In genomic region chr15:52018693-52019393, GRCh38 we compare ENCODE assay signal across 8 cellular contexts. TPM values are rescaled to one million over a fixed set of nuclear protein-coding genes. Genes with fewer than 3 reads are reported as not detected.
DNase-seq lines count a peak whose midpoint lies in the region; ATAC-seq and TF ChIP-seq lines count a peak whose summit lies in the region.

TSS of gene MAPK6 (plus strand) at chr15:52019219. CDS start at chr15:52046461, 27,242 bp downstream.

- peak within 1 kb of the TSS; percentile 100 for H2AFZ ChIP-seq in Karpas-422 (ENCODE audit: low read length)

- no peaks in the 10 kb centered on the region for H3K36me3 ChIP-seq in Karpas-422 (ENCODE audit: insufficient read depth, low read length)

- TF ChIP-seq CTCF in RWPE1 (conservative IDR thresholded peaks at IDR 0.05; ENCODE audit: low read depth) (no peak), fibroblast of pulmonary artery (IDR thresholded peaks at IDR 0.05; ENCODE audit: low read length, missing control alignments) (no peak), nephron progenitor cell (IDR thresholded peaks at IDR 0.05) (no peak)

- peak; percentile 99 for DNase-seq in Daoy (ENCODE audit: low read depth)
- DNase-seq in Karpas-422, result peak; percentile 97
- peak; percentile 97 for DNase-seq in RWPE1 (ENCODE audit: low spot score)
- peak; percentile 92 for DNase-seq in activated T-helper 9 cell treated with anti-CD3 and anti-CD28 coated beads, Interleukin-2, amount 50 U/mL, for 16 hours (ENCODE audit: low read depth)
- DNase-seq in fibroblast of pulmonary artery (ENCODE audit: low read depth), result peak; percentile 95
- peak; percentile 96 for DNase-seq in nephron progenitor cell

- H3K4me3 Mint-ChIP-seq in nephron progenitor cell, result peak within 1 kb of the TSS; percentile 94
- peak within 1 kb of the TSS; percentile 97 for H3K4me3 Mint-ChIP-seq in stimulated activated naive CD8-positive, alpha-beta T cell treated with anti-CD3 and anti-CD28 coated beads, Interleukin-15, Interleukin-2, amounts not matched to agents 100 ng/mL and 50 ng/mL, for 24 hours

- no peaks in the 10 kb centered on the region; the same call in 1 of the 2 replicates for H4K20me1 ChIP-seq in Karpas-422 (ENCODE audit: insufficient read depth, low read depth, low read length)

- peaks cover 31% of the 10 kb centered on the region for H3K4me1 ChIP-seq in Karpas-422 (ENCODE audit: low read length)

- H3K9me2 ChIP-seq in Karpas-422 (replicated peaks; ENCODE audit: insufficient read depth, low read length), result no peaks in the 10 kb centered on the region

- CTCF ChIA-PET in RWPE1 (lab: Yijun Ruan, JAX), result no interaction called here

- H3K27ac Mint-ChIP-seq in nephron progenitor cell, result peak within 1 kb of the TSS; percentile 100
- H3K27ac Mint-ChIP-seq in stimulated activated naive CD8-positive, alpha-beta T cell treated with anti-CD3 and anti-CD28 coated beads, Interleukin-15, Interleukin-2, amounts not matched to agents 100 ng/mL and 50 ng/mL, for 24 hours, result peak within 1 kb of the TSS; percentile 96

- POLR2A ChIA-PET in RWPE1 (lab: Yijun Ruan, JAX; ENCODE audit: low non-redundant PET), result no interaction called here

- no peaks in the 10 kb centered on the region for H3K9me3 ChIP-seq in Karpas-422 (ENCODE audit: low read length)

- H3K9ac ChIP-seq in Karpas-422 (ENCODE audit: low read length), result peak within 1 kb of the TSS; percentile 80

- H3K79me2 ChIP-seq in Karpas-422 (ENCODE audit: low read length), result peaks cover 46% of the 10 kb centered on the region

- H3K27ac ChIP-seq in Karpas-422 (ENCODE audit: low read length) (peak within 1 kb of the TSS; percentile 87), RWPE1 (peak within 1 kb of the TSS; percentile 99)

- peaks cover 4% of the 10 kb centered on the region for H3K9me3 Mint-ChIP-seq in nephron progenitor cell
- H3K9me3 Mint-ChIP-seq in stimulated activated naive CD8-positive, alpha-beta T cell treated with anti-CD3 and anti-CD28 coated beads, Interleukin-15, Interleukin-2, amounts not matched to agents 100 ng/mL and 50 ng/mL, for 24 hours, result no peaks in the 10 kb centered on the region

- peak; percentile 64 for ATAC-seq in GM21825 (IDR thresholded peaks at IDR 0.05; ENCODE audit: unreplicated experiment)

- peaks cover 13% of the 10 kb centered on the region for H3K27me3 Mint-ChIP-seq in nephron progenitor cell (ENCODE audit: low read depth, poor library complexity)
- H3K27me3 Mint-ChIP-seq in stimulated activated naive CD8-positive, alpha-beta T cell treated with anti-CD3 and anti-CD28 coated beads, Interleukin-15, Interleukin-2, amounts not matched to agents 100 ng/mL and 50 ng/mL, for 24 hours, result no peaks in the 10 kb centered on the region

- H3K4me2 ChIP-seq in Karpas-422 (ENCODE audit: low read depth, low read length, poor library complexity, severe bottlenecking), result peak within 1 kb of the TSS; percentile 95

- peaks cover 34% of the 10 kb centered on the region for H3K4me1 Mint-ChIP-seq in nephron progenitor cell
- peaks cover 47% of the 10 kb centered on the region for H3K4me1 Mint-ChIP-seq in stimulated activated naive CD8-positive, alpha-beta T cell treated with anti-CD3 and anti-CD28 coated beads, Interleukin-15, Interleukin-2, amounts not matched to agents 100 ng/mL and 50 ng/mL, for 24 hours (ENCODE audit: low read depth)

- H3K36me3 Mint-ChIP-seq in nephron progenitor cell (ENCODE audit: low read depth), result peaks cover 8% of the 10 kb centered on the region
- H3K36me3 Mint-ChIP-seq in stimulated activated naive CD8-positive, alpha-beta T cell treated with anti-CD3 and anti-CD28 coated beads, Interleukin-15, Interleukin-2, amounts not matched to agents 100 ng/mL and 50 ng/mL, for 24 hours (ENCODE audit: low read depth), result peaks cover 5% of the 10 kb centered on the region

- H3K4me3 ChIP-seq in Karpas-422 (ENCODE audit: low read length), result peak within 1 kb of the TSS; percentile 88
- peak within 1 kb of the TSS; percentile 98 for H3K4me3 ChIP-seq in fibroblast of pulmonary artery (replicated peaks; ENCODE audit: low read depth, low read length)

- no peaks in the 10 kb centered on the region for H3K27me3 ChIP-seq in Karpas-422 (ENCODE audit: low read length)

RNA-seq across cellular contexts. Expression of gene MAPK6, which starts in this region (rescaled TPM):
- 113 and 119 TPM in 2 replicates for total RNA-seq in Daoy (2014; rRNA removed; shearing (Covaris generic))
- 12.8 and 24.7 TPM in 2 replicates for total RNA-seq in Karpas-422 (2014; rRNA removed; shearing (Covaris generic); ENCODE audit: low replicate concordance)

Comparison
In these comparisons a context has a peak if more than half of its experiments do, and no peak if none do; other contexts are left out.
1. Peak in every context shown above with its lines: DNase-seq, ATAC-seq, H3K4me3 ChIP-seq and H3K27ac ChIP-seq.